ENCODE assay signal across 8 cellular contexts in the genomic region with DNA sequence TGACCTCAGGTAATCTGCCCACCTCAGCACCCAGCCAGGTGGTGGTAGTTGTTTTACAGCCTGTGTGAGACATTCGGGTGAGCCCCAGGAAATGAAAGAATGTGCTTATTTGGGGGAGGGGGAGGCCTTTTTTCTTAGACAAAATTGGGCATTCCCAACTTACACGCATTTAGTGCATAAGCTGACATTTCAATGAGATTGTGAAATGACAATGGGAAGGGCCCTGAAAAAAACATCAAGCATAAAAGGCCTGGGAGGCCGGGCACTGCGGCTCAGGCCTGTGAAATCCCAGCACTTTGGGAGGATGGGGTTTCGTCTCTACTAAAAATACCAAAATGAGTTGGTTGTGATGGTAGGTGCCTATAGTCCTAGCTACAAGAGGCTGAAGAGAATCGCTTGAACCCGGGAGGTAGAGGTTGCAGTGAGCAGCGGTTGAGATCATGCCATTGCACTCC. TPM values are rescaled to one million over a fixed set of nuclear protein-coding genes. Genes with fewer than 3 reads are reported as not detected.
DNase-seq lines count a peak whose midpoint lies in the region; ATAC-seq and TF ChIP-seq lines count a peak whose summit lies in the region.
"Had no signal": no experiment of that assay in that cellular context is flagged by ENCODE, and none has a peak within 500 bp of the region (broad histone marks: within the 10 kb centered on the region; RNA-seq: fewer than 3 reads in every experiment).

No MANE protein-coding gene starts in this region.

- peaks cover 33% of the 10 kb centered on the region for H3K4me1 ChIP-seq in body of pancreas

- intact Hi-C loops in body of pancreas (cut with DNase I) = loop anchor here (10.0 kb wide), 1 partner anchor 92 kb away; no protein-coding TSS in a partner anchor

- TF ChIP-seq CTCF in type B pancreatic cell (conservative IDR thresholded peaks at IDR 0.05) (no peak), body of pancreas (IDR thresholded peaks at IDR 0.05) (no peak)

- H3K4me3 ChIP-seq in body of pancreas = no peak overlapping the region
- H3K4me3 ChIP-seq: lung had no signal

- POLR2A ChIA-PET in activated CD8-positive, alpha-beta T cell treated with anti-CD3 and anti-CD28 coated beads, Interleukin-2, amount 10 ng/mL, durations not matched to agents 7 days and 5 days (lab: Charles Lee) = interaction anchor here (1.1 to 1.7 kb wide), 3 partner anchors 11 to 39 kb away, joined by 3 to 6 read pairs (median 3); no protein-coding TSS in a partner anchor

- ATAC-seq in activated CD8-positive, alpha-beta T cell treated with anti-CD3 and anti-CD28 coated beads, Interleukin-2, amount 10 ng/mL, durations not matched to agents 7 days and 5 days = no peak
- no peak for ATAC-seq in body of pancreas

- H3K27ac ChIP-seq in body of pancreas = peak overlapping the region in 1 of 4 donors; percentile 13

- peak overlapping the region; percentile 40 for H3K4me3 Mint-ChIP-seq in activated CD8-positive, alpha-beta T cell treated with anti-CD3 and anti-CD28 coated beads, Interleukin-2, amount 10 ng/mL, durations not matched to agents 7 days and 5 days
- no peak overlapping the region for H3K4me3 Mint-ChIP-seq in type B pancreatic cell

- no peaks in the 10 kb centered on the region for H3K27me3 ChIP-seq in body of pancreas

- H3K27me3 Mint-ChIP-seq in activated CD8-positive, alpha-beta T cell treated with anti-CD3 and anti-CD28 coated beads, Interleukin-2, amount 10 ng/mL, durations not matched to agents 7 days and 5 days (ENCODE audit: low read depth) = no peaks in the 10 kb centered on the region
- peaks cover 2% of the 10 kb centered on the region for H3K27me3 Mint-ChIP-seq in type B pancreatic cell

- peaks cover 0 to 15% of the 10 kb centered on the region in 2 donors for H3K36me3 ChIP-seq in body of pancreas (replicated peaks in 1 of 2; ENCODE audit: insufficient read depth in 1 of 2, low read depth in 2 of 2)

- H3K4me1 Mint-ChIP-seq in activated CD8-positive, alpha-beta T cell treated with anti-CD3 and anti-CD28 coated beads, Interleukin-2, amount 10 ng/mL, durations not matched to agents 7 days and 5 days (ENCODE audit: low read depth) = peaks cover 41% of the 10 kb centered on the region
- H3K4me1 Mint-ChIP-seq in type B pancreatic cell (ENCODE audit: unreplicated experiment) = peaks cover 13% of the 10 kb centered on the region

- no peak overlapping the region for H3K27ac Mint-ChIP-seq in activated CD8-positive, alpha-beta T cell treated with anti-CD3 and anti-CD28 coated beads, Interleukin-2, amount 10 ng/mL, durations not matched to agents 7 days and 5 days
- H3K27ac Mint-ChIP-seq in type B pancreatic cell = peak overlapping the region; percentile 76

- H3K9me3 Mint-ChIP-seq in activated CD8-positive, alpha-beta T cell treated with anti-CD3 and anti-CD28 coated beads, Interleukin-2, amount 10 ng/mL, durations not matched to agents 7 days and 5 days (ENCODE audit: insufficient read depth) = no peaks in the 10 kb centered on the region
- H3K9me3 Mint-ChIP-seq in type B pancreatic cell = no peaks in the 10 kb centered on the region

- H3K36me3 Mint-ChIP-seq in activated CD8-positive, alpha-beta T cell treated with anti-CD3 and anti-CD28 coated beads, Interleukin-2, amount 10 ng/mL, durations not matched to agents 7 days and 5 days (ENCODE audit: low read depth) = peaks cover 70% of the 10 kb centered on the region
- peaks cover 47% of the 10 kb centered on the region for H3K36me3 Mint-ChIP-seq in type B pancreatic cell

- no peak for TF ChIP-seq POLR2A in body of pancreas (IDR thresholded peaks at IDR 0.05)

- 83 to 94% methylated on average over 8 of the region's 8 CpGs for WGBS in body of pancreas, 2 donors

- no peaks in the 10 kb centered on the region for H3K9me3 ChIP-seq in body of pancreas

- CTCF ChIA-PET in activated CD8-positive, alpha-beta T cell treated with anti-CD3 and anti-CD28 coated beads, Interleukin-2, amount 10 ng/mL, durations not matched to agents 7 days and 5 days (lab: Charles Lee) = no interaction called here

- peak; percentile 37 for DNase-seq in stimulated activated CD4-positive, alpha-beta T cell treated with anti-CD3 and anti-CD28 coated beads, Interleukin-15, amount 100 ng/mL, for 24 hours
- DNase-seq in stimulated activated CD4-positive, alpha-beta T cell treated with anti-CD3 and anti-CD28 coated beads, Interleukin-1b, Interleukin-23, amount 100 ng/mL, for 48 hours = no peak
- DNase-seq in activated CD8-positive, alpha-beta T cell treated with anti-CD3 and anti-CD28 coated beads, Interleukin-2, amount 10 ng/mL, durations not matched to agents 7 days and 5 days = no peak
- DNase-seq in type B pancreatic cell (ENCODE audit: extremely low spot score, unreplicated experiment) (no peak), body of pancreas (no peak), SHP77 (lab: John Stamatoyannopoulos, UW) (no peak)
- DNase-seq: DMS153 had no signal

RNA-seq across cellular contexts. Expression of a gene that starts 5.0 kb away (rescaled TPM):
- total RNA-seq in activated CD8-positive, alpha-beta T cell treated with anti-CD3 and anti-CD28 coated beads, Interleukin-2, amount 10 ng/mL, durations not matched to agents 7 days and 5 days = 100 to 1,000 TPM; 356 to 367 TPM
- total RNA-seq in type B pancreatic cell (ENCODE audit: low replicate concordance) = 501 and 574 TPM in 2 replicates
- total RNA-seq in body of pancreas = 100 to 1,000 TPM; 413 to 570 TPM

RNA-seq across cellular contexts. Expression of a gene that starts 5.4 kb away (rescaled TPM):
- total RNA-seq in activated CD8-positive, alpha-beta T cell treated with anti-CD3 and anti-CD28 coated beads, Interleukin-2, amount 10 ng/mL, durations not matched to agents 7 days and 5 days = 10 to 100 TPM in 1 of 2 experiments, 1 to 10 TPM in 1; 9.2 to 11.2 TPM
- total RNA-seq in type B pancreatic cell (ENCODE audit: low replicate concordance) (11.5 and 14.6 TPM in 2 replicates), body of pancreas (1 to 10 TPM; 6.2 to 6.6 TPM)

RNA-seq across cellular contexts. Expression of a gene that starts 38.1 kb away (rescaled TPM):
- total RNA-seq in activated CD8-positive, alpha-beta T cell treated with anti-CD3 and anti-CD28 coated beads, Interleukin-2, amount 10 ng/mL, durations not matched to agents 7 days and 5 days = 10 to 100 TPM; 35.5 to 39.2 TPM
- total RNA-seq in type B pancreatic cell (ENCODE audit: low replicate concordance) (11.5 and 14.1 TPM in 2 replicates), body of pancreas (1 to 10 TPM in 1 of 2 donors, under 1 TPM in 1; 0.99 to 1.0 TPM)

RNA-seq across cellular contexts. Expression of a gene that starts 38.3 kb away (rescaled TPM):
- total RNA-seq in activated CD8-positive, alpha-beta T cell treated with anti-CD3 and anti-CD28 coated beads, Interleukin-2, amount 10 ng/mL, durations not matched to agents 7 days and 5 days = 10 to 100 TPM; 32.7 to 35.7 TPM
- total RNA-seq in type B pancreatic cell (ENCODE audit: low replicate concordance) (23.6 and 28.2 TPM in 2 replicates), body of pancreas (10 to 100 TPM in 1 of 2 donors, 1 to 10 TPM in 1; 7.5 to 11.2 TPM)

RNA-seq across cellular contexts. Expression of a gene that starts 54.3 kb away (rescaled TPM):
- total RNA-seq in activated CD8-positive, alpha-beta T cell treated with anti-CD3 and anti-CD28 coated beads, Interleukin-2, amount 10 ng/mL, durations not matched to agents 7 days and 5 days = not detected
- total RNA-seq in type B pancreatic cell (ENCODE audit: low replicate concordance) (0.50 TPM in 1 of 2 replicates, not detected in the other), body of pancreas (not detected)
